ENCODE assay signal across 20 cellular contexts in the genomic region with DNA sequence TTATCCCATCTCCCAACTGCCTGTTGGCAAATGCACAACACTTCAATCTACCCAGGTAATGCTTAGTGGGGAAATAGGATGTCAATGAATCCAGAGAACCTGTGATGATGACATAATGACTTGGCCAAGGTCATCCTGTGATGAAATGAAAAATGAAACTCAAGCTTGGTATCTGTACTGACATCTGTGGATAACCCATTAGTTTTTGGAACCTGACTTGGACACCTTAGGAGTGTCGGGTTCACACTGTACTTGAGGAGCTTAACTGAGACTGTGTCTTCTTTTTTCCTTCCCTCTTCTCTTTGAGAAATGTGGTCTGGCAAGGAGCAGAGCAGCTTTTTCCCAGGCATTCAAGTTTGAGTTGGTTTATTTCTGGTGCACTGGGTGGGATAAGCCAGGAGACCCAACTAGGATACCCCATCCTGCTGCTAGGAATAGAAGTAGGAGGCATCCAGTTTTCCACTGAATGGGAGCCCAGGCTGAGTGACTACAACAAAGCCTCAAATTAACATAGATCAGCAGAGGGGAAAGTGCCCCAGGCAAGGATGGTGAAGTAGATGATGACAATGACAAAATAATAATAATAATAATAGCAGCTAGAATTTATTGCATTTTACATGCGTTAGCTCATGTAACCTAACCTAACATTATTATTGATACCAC.
DNase-seq lines count a peak whose midpoint lies in the region; ATAC-seq, FAIRE-seq and TF ChIP-seq lines count a peak whose summit lies in the region.
"Had no signal": no experiment of that assay in that cellular context is flagged by ENCODE, and none has a peak within 500 bp of the region (broad histone marks: within the 10 kb centered on the region; RNA-seq: fewer than 3 reads in every experiment).

No MANE protein-coding gene starts in this region.

- FAIRE-seq in HepG2 (lab: Jason Lieb, UNC): no peak
- FAIRE-seq: G401.6, GM12891, GM18507 had no signal

- POLR2A ChIA-PET in HepG2 (lab: Yijun Ruan, JAX): no interaction called here

- no peaks in the 10 kb centered on the region for H4K20me1 ChIP-seq in HepG2 (ENCODE audit: insufficient read depth, low read length)
- H4K20me1 ChIP-seq: BLaER1 treated with 17β-estradiol and CSF1 and Interleukin-3, amounts not matched to agents 10 nM and 100 nM had no signal

- no peak for TF ChIP-seq RAD21 in HepG2 (CRISPR knock-in tag; IDR thresholded peaks at IDR 0.05)

- TF ChIP-seq CTCF in HepG2 (CRISPR knock-in tag; IDR thresholded peaks at IDR 0.05): no peak
- TF ChIP-seq CTCF in right lobe of liver (IDR thresholded peaks at IDR 0.05): no peak
- no peak for TF ChIP-seq CTCF in gastrocnemius medialis (IDR thresholded peaks at IDR 0.05 in 4 of 5, conservative IDR thresholded peaks at IDR 0.05 in 1 of 5)

- H3K9ac ChIP-seq in HepG2 (ENCODE audit: insufficient read depth, low read depth, low read length) (no peak overlapping the region), NT2/D1 (ENCODE audit: insufficient read length, low read depth) (no peak overlapping the region)
- H3K9ac ChIP-seq: BLaER1 treated with 17β-estradiol and CSF1 and Interleukin-3, amounts not matched to agents 10 nM and 100 nM; GM23248 had no signal

- H3K9me3 ChIP-seq in HepG2 (ENCODE audit: low read length) (no peaks in the 10 kb centered on the region), right lobe of liver (no peaks in the 10 kb centered on the region), NT2/D1 (ENCODE audit: insufficient read depth, low read length) (no peaks in the 10 kb centered on the region), gastrocnemius medialis (no peaks in the 10 kb centered on the region), SJCRH30 (replicated peaks) (no peaks in the 10 kb centered on the region)

- H3K27ac Mint-ChIP-seq in activated T-helper 2 cell treated with anti-CD3 and anti-CD28 coated beads, Interferon-gamma antibody, Interleukin-2, Interleukin-4, amounts not matched to agents 10 μg/mL and 5 μg/mL and 100 μg/mL, durations not matched to agents 14 hours and 24 hours and 36 hours: no peak overlapping the region
- no peak overlapping the region for H3K27ac Mint-ChIP-seq in activated naive CD8-positive, alpha-beta T cell treated with anti-CD3 and anti-CD28 coated beads for 36 hours
- H3K27ac Mint-ChIP-seq: B cell; CD8-positive, alpha-beta T cell; H9 had no signal

- H3K4me1 ChIP-seq in HepG2 (ENCODE audit: insufficient read depth, low read length): no peaks in the 10 kb centered on the region
- H3K4me1 ChIP-seq in right lobe of liver: no peaks in the 10 kb centered on the region
- peaks cover 4% of the 10 kb centered on the region for H3K4me1 ChIP-seq in NT2/D1 (ENCODE audit: insufficient read depth, insufficient read length)
- H3K4me1 ChIP-seq in gastrocnemius medialis: peaks cover 4 to 33% of the 10 kb centered on the region in 2 donors
- H3K4me1 ChIP-seq in SJCRH30: peaks cover 4% of the 10 kb centered on the region; the same call in 1 of the 2 replicates

- H3K27me3 Mint-ChIP-seq in activated T-helper 2 cell treated with anti-CD3 and anti-CD28 coated beads, Interferon-gamma antibody, Interleukin-2, Interleukin-4, amounts not matched to agents 10 μg/mL and 5 μg/mL and 100 μg/mL, durations not matched to agents 14 hours and 24 hours and 36 hours (ENCODE audit: low read depth): peaks cover 2% of the 10 kb centered on the region
- peaks cover 10% of the 10 kb centered on the region for H3K27me3 Mint-ChIP-seq in activated naive CD8-positive, alpha-beta T cell treated with anti-CD3 and anti-CD28 coated beads for 36 hours

- no peaks in the 10 kb centered on the region for H3K79me2 ChIP-seq in HepG2 (ENCODE audit: insufficient read depth, low read length)

- 50% methylated on average over 2 of the region's 2 CpGs for WGBS in HepG2 (ENCODE audit: low lambda C conversion rate)
- 90% methylated on average over 2 of the region's 2 CpGs for WGBS in right lobe of liver (ENCODE audit: insufficient coverage, low coverage, low lambda C conversion rate, missing lambda C conversion rate)

- H3K27me3 ChIP-seq in HepG2 (ENCODE audit: control insufficient read depth in 1 of 2, insufficient read depth in 2 of 2, low read length in 2 of 2) (no peaks in the 10 kb centered on the region; a peak in 1 of 5 replicates), right lobe of liver (no peaks in the 10 kb centered on the region), NT2/D1 (ENCODE audit: insufficient read depth, insufficient read length) (no peaks in the 10 kb centered on the region), gastrocnemius medialis (no peaks in the 10 kb centered on the region), SJCRH30 (no peaks in the 10 kb centered on the region; the same call in 1 of the 2 replicates)
- H3K27me3 ChIP-seq: BLaER1 treated with 17β-estradiol and CSF1 and Interleukin-3, amounts not matched to agents 10 nM and 100 nM had no signal

- DNase-seq in HepG2 (ENCODE audit: low spot score): no peak
- no peak for DNase-seq in right lobe of liver
- peak; percentile 32 for DNase-seq in NT2/D1 (ENCODE audit: low read depth, low spot score)
- peak; percentile 26 for DNase-seq in fibroblast of gingiva (ENCODE audit: low read depth)
- DNase-seq in gastrocnemius medialis: peak in 1 of 2 donors; percentile 23
- DNase-seq in SJCRH30: no peak
- no peak for DNase-seq in activated T-helper 2 cell treated with anti-CD3 and anti-CD28 coated beads, Interferon-gamma antibody, Interleukin-2, Interleukin-4, amounts not matched to agents 10 μg/mL and 5 μg/mL and 100 μg/mL, durations not matched to agents 14 hours and 24 hours and 36 hours (ENCODE audit: low spot score)
- no peak for DNase-seq in activated naive CD8-positive, alpha-beta T cell treated with anti-CD3 and anti-CD28 coated beads for 36 hours
- DNase-seq: 8988T; CD8-positive, alpha-beta T cell; DMS 273 treated with DMSO at 0.1 percent for 48 hours; DMS53; DND-41; GM23248; H9 had no signal

- H3K4me3 Mint-ChIP-seq in activated T-helper 2 cell treated with anti-CD3 and anti-CD28 coated beads, Interferon-gamma antibody, Interleukin-2, Interleukin-4, amounts not matched to agents 10 μg/mL and 5 μg/mL and 100 μg/mL, durations not matched to agents 14 hours and 24 hours and 36 hours (ENCODE audit: low read depth): no peak overlapping the region
- no peak overlapping the region for H3K4me3 Mint-ChIP-seq in activated naive CD8-positive, alpha-beta T cell treated with anti-CD3 and anti-CD28 coated beads for 36 hours
- H3K4me3 Mint-ChIP-seq: B cell; CD8-positive, alpha-beta T cell; H9 had no signal

- intact Hi-C loops in HepG2 (cut with micrococcal nuclease; ENCODE audit: unreplicated experiment): no loop called here
- intact Hi-C loops in right lobe of liver (cut with DNase I): no loop called here
- intact Hi-C loops in gastrocnemius medialis (cut with DNase I; ENCODE audit: low total_unique reads): no loop called here
- intact Hi-C loops in activated T-helper 2 cell treated with anti-CD3 and anti-CD28 coated beads, Interferon-gamma antibody, Interleukin-2, Interleukin-4, amounts not matched to agents 10 μg/mL and 5 μg/mL and 100 μg/mL, durations not matched to agents 14 hours and 24 hours and 36 hours (cut with micrococcal nuclease): no loop called here

- no peak overlapping the region for H3K27ac ChIP-seq in HepG2 (ENCODE audit: extremely low read length, insufficient read depth, low read length)
- H3K27ac ChIP-seq in right lobe of liver: no peak overlapping the region
- H3K27ac ChIP-seq in gastrocnemius medialis: peak overlapping the region in 1 of 4 donors; percentile 60
- H3K27ac ChIP-seq in SJCRH30: no peak overlapping the region
- H3K27ac ChIP-seq: BLaER1 treated with 17β-estradiol and CSF1 and Interleukin-3, amounts not matched to agents 10 nM and 100 nM; GM23248 had no signal

- TF ChIP-seq EP300 in HepG2 (IDR thresholded peaks at IDR 0.05; ENCODE audit: low read depth in 2 of 2, low read length in 2 of 2) (no peak), HepG2 (CRISPR knock-in tag; IDR thresholded peaks at IDR 0.05; ENCODE audit: borderline replicate concordance) (no peak)

- in situ Hi-C loops in HepG2 (cut with HindIII; ENCODE audit: extremely low pct_ligation_motif_present, low pct_unique_long_range_greater_than_20kb) (no loop called here), gastrocnemius medialis (cut with MboI; ENCODE audit: low sequenced_read_pairs in 4 of 4) (no loop called here)

- no peaks in the 10 kb centered on the region for H3K36me3 Mint-ChIP-seq in activated T-helper 2 cell treated with anti-CD3 and anti-CD28 coated beads, Interferon-gamma antibody, Interleukin-2, Interleukin-4, amounts not matched to agents 10 μg/mL and 5 μg/mL and 100 μg/mL, durations not matched to agents 14 hours and 24 hours and 36 hours (ENCODE audit: low read depth)
- H3K36me3 Mint-ChIP-seq in activated naive CD8-positive, alpha-beta T cell treated with anti-CD3 and anti-CD28 coated beads for 36 hours: no peaks in the 10 kb centered on the region
- H3K36me3 Mint-ChIP-seq: CD8-positive, alpha-beta T cell had no signal

- CTCF ChIA-PET in HepG2 (lab: Yijun Ruan, JAX; ENCODE audit: low intra/inter-chr PET ratio, low total read pairs): no interaction called here

- no TSS peak for BruUV-seq in HepG2 (replicated peaks; lab: Mats Ljungman, UMichigan)

- no peak overlapping the region for H3K4me3 ChIP-seq in HepG2 (replicated peaks in 1 of 3; ENCODE audit: insufficient read depth in 1 of 3, low read depth in 2 of 3, low read length in 3 of 3)
- H3K4me3 ChIP-seq in right lobe of liver: no peak overlapping the region
- H3K4me3 ChIP-seq in NT2/D1 (ENCODE audit: insufficient read length, low read depth): no peak overlapping the region
- H3K4me3 ChIP-seq in gastrocnemius medialis: no peak overlapping the region
- no peak overlapping the region for H3K4me3 ChIP-seq in SJCRH30
- H3K4me3 ChIP-seq: BLaER1 treated with 17β-estradiol and CSF1 and Interleukin-3, amounts not matched to agents 10 nM and 100 nM; GM23248 had no signal

- H3K4me1 Mint-ChIP-seq in activated T-helper 2 cell treated with anti-CD3 and anti-CD28 coated beads, Interferon-gamma antibody, Interleukin-2, Interleukin-4, amounts not matched to agents 10 μg/mL and 5 μg/mL and 100 μg/mL, durations not matched to agents 14 hours and 24 hours and 36 hours (ENCODE audit: low read depth): no peaks in the 10 kb centered on the region
- no peaks in the 10 kb centered on the region for H3K4me1 Mint-ChIP-seq in activated naive CD8-positive, alpha-beta T cell treated with anti-CD3 and anti-CD28 coated beads for 36 hours

- H3K4me2 ChIP-seq in HepG2 (ENCODE audit: low read depth, low read length): no peak overlapping the region
- H3K4me2 ChIP-seq: BLaER1 treated with 17β-estradiol and CSF1 and Interleukin-3, amounts not matched to agents 10 nM and 100 nM had no signal

- TF ChIP-seq POLR2A in HepG2 (IDR thresholded peaks at IDR 0.05; ENCODE audit: insufficient read depth in 1 of 2, low read depth in 2 of 2, low read length in 2 of 2): no peak
- no peak for TF ChIP-seq POLR2A in right lobe of liver (IDR thresholded peaks at IDR 0.05)
- TF ChIP-seq POLR2A in gastrocnemius medialis (IDR thresholded peaks at IDR 0.05): no peak

- ATAC-seq in HepG2 (no peak), right lobe of liver (no peak), gastrocnemius medialis (peak; percentile 73 to 89)
- ATAC-seq: CD8-positive, alpha-beta T cell had no signal

- peaks cover 4% of the 10 kb centered on the region for H3K9me3 Mint-ChIP-seq in activated T-helper 2 cell treated with anti-CD3 and anti-CD28 coated beads, Interferon-gamma antibody, Interleukin-2, Interleukin-4, amounts not matched to agents 10 μg/mL and 5 μg/mL and 100 μg/mL, durations not matched to agents 14 hours and 24 hours and 36 hours
- H3K9me3 Mint-ChIP-seq in activated naive CD8-positive, alpha-beta T cell treated with anti-CD3 and anti-CD28 coated beads for 36 hours: peaks cover 7% of the 10 kb centered on the region

- H3K36me3 ChIP-seq in HepG2 (replicated peaks in 1 of 2; ENCODE audit: control insufficient read depth in 1 of 2, insufficient read depth in 2 of 2, low read length in 2 of 2) (no peaks in the 10 kb centered on the region), right lobe of liver (no peaks in the 10 kb centered on the region), NT2/D1 (ENCODE audit: insufficient read depth, insufficient read length, low read length) (no peaks in the 10 kb centered on the region), gastrocnemius medialis (no peaks in the 10 kb centered on the region), SJCRH30 (no peaks in the 10 kb centered on the region)
- H3K36me3 ChIP-seq: BLaER1 treated with 17β-estradiol and CSF1 and Interleukin-3, amounts not matched to agents 10 nM and 100 nM had no signal

- no peak overlapping the region for H2AFZ ChIP-seq in HepG2 (ENCODE audit: low read length)
- H2AFZ ChIP-seq: GM23248 had no signal

Comparison
In these comparisons a context has a peak if more than half of its experiments do, and no peak if none do; other contexts are left out.
1. ATAC-seq: peak in gastrocnemius medialis (2 of 2); none in HepG2 (single experiment) and right lobe of liver (0 of 4).
2. DNase-seq: peak in NT2/D1 (single experiment) and fibroblast of gingiva (single experiment); none in HepG2 (single experiment), right lobe of liver (0 of 3), SJCRH30 (0 of 2), activated T-helper 2 cell treated with anti-CD3 and anti-CD28 coated beads, Interferon-gamma antibody, Interleukin-2, Interleukin-4, amounts not matched to agents 10 μg/mL and 5 μg/mL and 100 μg/mL, durations not matched to agents 14 hours and 24 hours and 36 hours (single experiment) and activated naive CD8-positive, alpha-beta T cell treated with anti-CD3 and anti-CD28 coated beads for 36 hours (single experiment).